8 cellular contexts compared by ENCODE assay signal in genomic region chr4:183256756-183257385, GRCh38.
DNase-seq lines count a peak whose midpoint lies in the region; ATAC-seq and TF ChIP-seq lines count a peak whose summit lies in the region.

No MANE protein-coding gene starts in this region.

- dilution Hi-C loops in mammary epithelial cell (cut with HindIII; ENCODE audit: low sequenced_read_pairs), result loop anchor here (10.0 to 25.0 kb wide), 3 partner anchors 92 to 332 kb away; no protein-coding TSS in a partner anchor

- H3K27ac Mint-ChIP-seq in Calu3 (ENCODE audit: unreplicated experiment), result no peak overlapping the region

- H3K27ac ChIP-seq in mammary epithelial cell (ENCODE audit: insufficient read depth, low read depth, low read length) (no peak overlapping the region), liver (ENCODE audit: low read depth in 1 of 2, low read length in 2 of 2) (no peak overlapping the region)

- TF ChIP-seq RAD21 in liver (IDR thresholded peaks at IDR 0.05), result peak; percentile 60 to 81

- H3K4me3 ChIP-seq in mammary epithelial cell (replicated peaks in 1 of 3; ENCODE audit: insufficient read depth in 1 of 3, low read depth in 2 of 3, low read length in 3 of 3), result no peak overlapping the region
- no peak overlapping the region for H3K4me3 ChIP-seq in liver (ENCODE audit: low read depth in 1 of 3, low read length in 3 of 3)

- ATAC-seq in GM19452 (IDR thresholded peaks at IDR 0.05; ENCODE audit: unreplicated experiment), result peak; percentile 69

- no peak overlapping the region for H2AFZ ChIP-seq in mammary epithelial cell (ENCODE audit: low read depth, low read length)

- H3K4me1 ChIP-seq in mammary epithelial cell (ENCODE audit: insufficient read depth, low read length) (no peaks in the 10 kb centered on the region), liver (ENCODE audit: control insufficient read depth in 4 of 4, insufficient read depth in 4 of 4, low read length in 3 of 4) (peaks cover 5 to 52% (median 40%) of the 10 kb centered on the region in 4 donors)

- no peak overlapping the region for H3K9ac ChIP-seq in mammary epithelial cell (ENCODE audit: insufficient read depth, low read length)
- H3K9ac ChIP-seq in liver (ENCODE audit: low read depth in 1 of 2, low read length in 2 of 2), result no peak overlapping the region

- no peaks in the 10 kb centered on the region for H3K79me2 ChIP-seq in mammary epithelial cell (ENCODE audit: insufficient read depth, low read length)

- no peaks in the 10 kb centered on the region for H3K27me3 Mint-ChIP-seq in Calu3 (ENCODE audit: unreplicated experiment)

- no peak overlapping the region for H3K4me2 ChIP-seq in mammary epithelial cell (ENCODE audit: insufficient read depth, low read depth, low read length)

- no peak overlapping the region for H3K4me3 Mint-ChIP-seq in Calu3 (ENCODE audit: low read depth, unreplicated experiment)

- CTCF ChIA-PET in Calu3 (lab: Charles Lee), result interaction anchor here (1.1 kb wide), 1 partner anchor 183 kb away, joined by 3 read pairs; no protein-coding TSS in a partner anchor
- CTCF ChIA-PET in mammary epithelial cell (lab: Charles Lee; ENCODE audit: low non-redundant PET), result interaction anchor here (0.5 kb wide), 1 partner anchor 186 kb away, joined by 6 read pairs; no protein-coding TSS in a partner anchor

- TF ChIP-seq CTCF in Calu3 (IDR thresholded peaks at IDR 0.05; ENCODE audit: unreplicated experiment) (peak; percentile 59), mammary epithelial cell (conservative IDR thresholded peaks at IDR 0.05 in 1 of 2, IDR thresholded peaks at IDR 0.05 in 1 of 2; ENCODE audit: extremely low read depth in 1 of 2, insufficient read depth in 1 of 2, low read depth in 1 of 2, low read length in 2 of 2) (peak; percentile 82 to 85), liver (IDR thresholded peaks at IDR 0.05; ENCODE audit: low read depth, low read length, missing input control) (peak; percentile 59)

- BruUV-seq in Calu3 (replicated peaks; lab: Mats Ljungman, UMichigan), result no TSS peak
- no TSS peak for BruUV-seq in mammary epithelial cell (replicated peaks; lab: Mats Ljungman, UMichigan)

- no peaks in the 10 kb centered on the region for H4K20me1 ChIP-seq in mammary epithelial cell (ENCODE audit: insufficient read depth, low read length)

- in situ Hi-C loops in mammary epithelial cell (cut with MboI; ENCODE audit: low sequenced_read_pairs in 2 of 2), result loop anchor here (5.0 to 10.0 kb wide), 2 partner anchors 315 to 322 kb away; no protein-coding TSS in a partner anchor

- peaks cover 10% of the 10 kb centered on the region for H3K36me3 ChIP-seq in mammary epithelial cell (ENCODE audit: insufficient read depth, low read length)
- H3K36me3 ChIP-seq in liver (ENCODE audit: control insufficient read depth in 4 of 4, insufficient read depth in 3 of 4, low read depth in 1 of 4, low read length in 3 of 4), result no peaks in the 10 kb centered on the region

- H3K9me3 Mint-ChIP-seq in Calu3 (ENCODE audit: low read depth, unreplicated experiment), result no peaks in the 10 kb centered on the region

- H3K9me3 ChIP-seq in mammary epithelial cell (replicated peaks; ENCODE audit: insufficient read depth, low read length), result no peaks in the 10 kb centered on the region
- no peaks in the 10 kb centered on the region for H3K9me3 ChIP-seq in liver (ENCODE audit: control insufficient read depth in 4 of 4, low read length in 3 of 4)

- no peaks in the 10 kb centered on the region for H3K27me3 ChIP-seq in mammary epithelial cell (ENCODE audit: insufficient read depth, low read length)
- no peaks in the 10 kb centered on the region for H3K27me3 ChIP-seq in liver (ENCODE audit: control insufficient read depth in 4 of 4, insufficient read depth in 4 of 4, low read length in 3 of 4)

- 44% methylated on average over 3 of the region's 9 CpGs for WGBS in mammary epithelial cell (ENCODE audit: low coverage, missing lambda C conversion rate)
- 56% methylated on average over 9 of the region's 9 CpGs for WGBS in liver

- peaks cover 17% of the 10 kb centered on the region for H3K36me3 Mint-ChIP-seq in Calu3 (ENCODE audit: insufficient read depth, unreplicated experiment)

- peak; percentile 51 for DNase-seq in Calu3
- peak in 50 of 76 experiments; percentile 3 to 57 (median 28) for DNase-seq in HUDEP-2 (lab: John Stamatoyannopoulos, UW; ENCODE audit: unreplicated experiment in 76 of 76)
- peak; percentile 21 for DNase-seq in T-helper 9 cell
- DNase-seq in mammary epithelial cell, result peak; percentile 20
- DNase-seq in stimulated activated CD8-positive, alpha-beta memory T cell treated with anti-CD3 and anti-CD28 coated beads, Interleukin-4, amount 100 ng/mL, for 48 hours, result peak; percentile 63
- no peak for DNase-seq in DMS153 treated with DMSO at 0.1 percent for 48 hours (lab: John Stamatoyannopoulos, UW; ENCODE audit: unreplicated experiment)

- intact Hi-C loops in Calu3 (cut with micrococcal nuclease; ENCODE audit: unreplicated experiment) (no loop called here), mammary epithelial cell (cut with micrococcal nuclease) (no loop called here)

- peaks cover 3% of the 10 kb centered on the region for H3K4me1 Mint-ChIP-seq in Calu3 (ENCODE audit: low read depth, unreplicated experiment)

TF ChIP-seq in liver, 16 proteins besides CTCF, POLR2A, EP300 and RAD21:
- no peak for TF ChIP-seq ZBTB33 (IDR thresholded peaks at IDR 0.05)
